In the genomic region with DNA sequence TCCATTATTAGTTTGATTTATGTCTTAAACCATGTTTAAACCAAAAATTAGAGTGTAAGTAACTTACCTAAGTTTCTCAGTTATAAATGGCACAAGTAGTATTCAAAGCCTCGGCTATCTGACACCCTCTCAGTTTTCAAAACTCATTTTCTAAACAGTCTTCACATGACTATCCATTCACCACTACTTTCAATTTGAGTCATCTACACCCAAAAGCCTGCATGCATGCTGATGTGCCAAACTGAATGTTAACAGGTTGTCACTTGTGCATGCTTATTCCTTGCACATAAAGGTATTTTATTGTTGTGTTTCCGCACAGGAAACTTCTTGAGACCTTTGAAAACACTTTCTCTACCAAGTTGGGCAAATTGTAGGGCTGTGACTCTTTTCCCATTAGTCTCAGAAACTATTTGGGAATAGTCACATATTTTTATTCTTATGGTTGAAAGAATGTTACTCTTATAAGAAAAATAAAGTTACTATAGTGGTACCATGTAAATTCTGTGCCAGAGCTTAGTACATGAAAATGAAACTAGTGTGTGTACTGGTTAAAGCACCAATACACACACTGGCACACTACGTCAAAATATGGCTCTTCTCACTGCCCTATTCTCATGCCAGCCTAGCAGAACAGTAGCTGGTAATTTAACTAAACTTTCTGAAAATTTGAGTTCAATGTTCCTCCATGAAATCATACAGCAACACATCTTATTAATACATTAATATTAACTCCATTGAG, we compare ENCODE assay signal across 14 cellular contexts. TPM values are rescaled to one million over a fixed set of nuclear protein-coding genes. Genes with fewer than 3 reads are reported as not detected.
DNase-seq lines count a peak whose midpoint lies in the region; ATAC-seq and TF ChIP-seq lines count a peak whose summit lies in the region.
"Had no signal": no experiment of that assay in that cellular context is flagged by ENCODE, and none has a peak within 500 bp of the region (broad histone marks: within the 10 kb centered on the region; RNA-seq: fewer than 3 reads in every experiment).

No MANE protein-coding gene starts in this region.

- no peaks in the 10 kb centered on the region for H3K27me3 ChIP-seq in BE2C
- H3K27me3 ChIP-seq in osteoblast (ENCODE audit: insufficient read depth, low read length): no peaks in the 10 kb centered on the region
- H3K27me3 ChIP-seq: BLaER1 had no signal

- no peak overlapping the region for H3K4me3 ChIP-seq in BE2C (ENCODE audit: low read depth, low read length)
- H3K4me3 ChIP-seq in osteoblast (ENCODE audit: insufficient read depth, low read length): no peak overlapping the region
- H3K4me3 ChIP-seq: BLaER1 had no signal

- TF ChIP-seq CTCF in BE2C (IDR thresholded peaks at IDR 0.05; ENCODE audit: low read depth, low read length) (no peak), osteoblast (IDR thresholded peaks at IDR 0.05; ENCODE audit: extremely low read depth, low read depth, low read length) (no peak)

- no peak overlapping the region for H3K4me2 ChIP-seq in osteoblast (ENCODE audit: insufficient read depth, low read length)
- H3K4me2 ChIP-seq: BLaER1 had no signal

- no peaks in the 10 kb centered on the region for H3K9me3 ChIP-seq in BE2C
- no peaks in the 10 kb centered on the region for H3K9me3 ChIP-seq in osteoblast (ENCODE audit: low read depth, low read length)
- H3K9me3 ChIP-seq: BLaER1 had no signal

- H3K4me1 ChIP-seq in BE2C (no peaks in the 10 kb centered on the region), osteoblast (ENCODE audit: insufficient read depth, low read length) (no peaks in the 10 kb centered on the region)

- H2AFZ ChIP-seq in osteoblast (ENCODE audit: low read length): no peak overlapping the region

- no peaks in the 10 kb centered on the region for H4K20me1 ChIP-seq in osteoblast (ENCODE audit: insufficient read depth, low read length)
- H4K20me1 ChIP-seq: BLaER1 had no signal

- H3K79me2 ChIP-seq in osteoblast (ENCODE audit: insufficient read depth, low read length): no peaks in the 10 kb centered on the region

- ATAC-seq in GM18508 (IDR thresholded peaks at IDR 0.05; ENCODE audit: insufficient read depth, unreplicated experiment): peak; percentile 89
- peak; percentile 85 for ATAC-seq in GM19467 (IDR thresholded peaks at IDR 0.05; ENCODE audit: unreplicated experiment)
- peak; percentile 99 for ATAC-seq in HG02885 (IDR thresholded peaks at IDR 0.05; ENCODE audit: poor library complexity, unreplicated experiment)
- ATAC-seq in HG03558 (IDR thresholded peaks at IDR 0.05; ENCODE audit: extremely low read depth, unreplicated experiment): peak; percentile 97

- H3K36me3 ChIP-seq in BE2C (no peaks in the 10 kb centered on the region), osteoblast (ENCODE audit: insufficient read depth, low read length) (no peaks in the 10 kb centered on the region)
- H3K36me3 ChIP-seq: BLaER1 had no signal

- DNase-seq in NCI-H446 (lab: John Stamatoyannopoulos, UW) (no peak), BE2C (no peak), osteoblast (ENCODE audit: insufficient read length, low spot score, missing footprints) (no peak)
- no peak for DNase-seq in activated CD4-positive, CD25-positive, alpha-beta regulatory T cell (lab: John Stamatoyannopoulos, UW)
- DNase-seq: anterior cingulate cortex, midbrain had no signal

- H3K27ac ChIP-seq in osteoblast (ENCODE audit: low read depth, low read length): no peak overlapping the region
- H3K27ac ChIP-seq: BLaER1 had no signal

RNA-seq across cellular contexts. Expression of a gene that starts 2.2 kb away (rescaled TPM):
- polyA plus RNA-seq in BE2C (2012; ENCODE audit: insufficient read depth, insufficient read length, low read depth): 0.23 TPM
- total RNA-seq in osteoblast: not detected in 2 replicates
- total RNA-seq: renal cortical epithelial cell had no signal

RNA-seq across cellular contexts. Expression of a gene that starts 4.7 kb away (rescaled TPM):
- polyA plus RNA-seq in BE2C (2012; ENCODE audit: insufficient read depth, insufficient read length, low read depth): not detected
- total RNA-seq in osteoblast: not detected in 2 replicates
- total RNA-seq: HT-29, renal cortical epithelial cell, ureter had no signal

RNA-seq across cellular contexts. Expression of a gene that starts 56.1 kb away (rescaled TPM):
- polyA plus RNA-seq in BE2C (2012; ENCODE audit: insufficient read depth, insufficient read length, low read depth): 1.2 TPM
- not detected in 2 replicates for total RNA-seq in osteoblast
- total RNA-seq: renal cortical epithelial cell had no signal
